8 cellular contexts compared by ENCODE assay signal in the genomic region with DNA sequence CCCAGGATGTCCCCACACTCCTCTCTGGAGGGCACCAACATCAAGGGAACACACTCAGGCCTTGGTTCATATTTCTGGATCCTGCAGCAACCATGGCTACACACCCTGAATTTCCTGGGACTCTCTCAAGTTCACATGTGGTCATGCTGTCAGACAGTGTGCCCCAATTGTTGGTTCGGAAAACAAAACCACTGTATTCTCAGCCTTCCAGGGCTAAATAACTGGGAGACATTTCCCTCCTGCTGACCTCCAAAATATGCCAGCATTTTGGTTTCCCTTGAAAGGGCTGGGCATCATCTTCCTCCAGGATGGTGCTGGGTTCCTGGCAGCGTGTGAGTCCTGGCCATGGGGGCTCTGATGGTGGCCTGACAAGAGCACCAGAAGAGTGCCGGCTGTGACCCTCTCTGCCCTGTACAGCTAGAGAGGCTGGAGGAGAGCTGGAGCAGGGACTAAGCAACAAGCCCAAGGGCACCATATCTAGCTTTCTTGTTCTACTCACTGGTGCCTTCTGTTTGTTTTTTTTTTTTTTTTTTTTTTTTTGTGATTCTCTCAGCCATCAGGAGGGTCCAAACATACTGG. TPM values are rescaled to one million over a fixed set of nuclear protein-coding genes. Genes with fewer than 3 reads are reported as not detected.
A peak's percentile ranks its signal among the peaks of the same experiment; 100 is the strongest.
DNase-seq lines count a peak whose midpoint lies in the region; ATAC-seq and TF ChIP-seq lines count a peak whose summit lies in the region.

No MANE protein-coding gene starts in this region.

- H3K79me2 ChIP-seq in osteoblast (ENCODE audit: insufficient read depth, low read length) = peaks cover 41% of the 10 kb centered on the region

- H4K20me1 ChIP-seq in osteoblast (ENCODE audit: insufficient read depth, low read length) = no peaks in the 10 kb centered on the region

- peak overlapping the region; percentile 90 to 98 (median 96) for H3K27ac Mint-ChIP-seq in CD14-positive monocyte

- H3K27ac ChIP-seq in caudate nucleus (ENCODE audit: low read depth, low read length) = peak overlapping the region; percentile 64
- H3K27ac ChIP-seq in osteoblast (ENCODE audit: low read depth, low read length) = peak overlapping the region; percentile 83

- peaks cover 0 to 2% (median 0%) of the 10 kb centered on the region in 3 donors for H3K27me3 Mint-ChIP-seq in CD14-positive monocyte (ENCODE audit: low read depth in 3 of 3)

- no peak overlapping the region for H2AFZ ChIP-seq in osteoblast (ENCODE audit: low read length)

- DNase-seq in CD14-positive monocyte (ENCODE audit: low spot score) (no peak), caudate nucleus (lab: John Stamatoyannopoulos, UW) (peak in 4 of 61 donors; percentile 6 to 24 (median 8)), osteoblast (ENCODE audit: insufficient read length, low spot score, missing footprints) (no peak), kidney tubule cell (ENCODE audit: low spot score) (no peak)
- DNase-seq in stimulated activated naive CD4-positive, alpha-beta T cell treated with Interleukin-2 at 50 U/mL for 16 hours (lab: John Stamatoyannopoulos, UW) = no peak

- H3K4me3 Mint-ChIP-seq in CD14-positive monocyte = peak overlapping the region; percentile 90 to 100

- H3K4me1 Mint-ChIP-seq in CD14-positive monocyte = peaks cover 42% of the 10 kb centered on the region

- H3K36me3 ChIP-seq in osteoblast (ENCODE audit: insufficient read depth, low read length) = no peaks in the 10 kb centered on the region

- TF ChIP-seq CTCF in CD14-positive monocyte (IDR thresholded peaks at IDR 0.05) = no peak
- TF ChIP-seq CTCF in osteoblast (IDR thresholded peaks at IDR 0.05; ENCODE audit: extremely low read depth, low read depth, low read length) = no peak

- H3K9me3 ChIP-seq in osteoblast (ENCODE audit: low read depth, low read length) = no peaks in the 10 kb centered on the region

- intact Hi-C loops in CD14-positive monocyte (cut with micrococcal nuclease) = loop anchor here in 1 of 2 donors (10.0 kb wide), 1 partner anchor 50 kb away; no protein-coding TSS in a partner anchor

- H3K4me3 ChIP-seq in osteoblast (ENCODE audit: insufficient read depth, low read length) = no peak overlapping the region

- ATAC-seq in HG03439 (IDR thresholded peaks at IDR 0.05; ENCODE audit: unreplicated experiment) (peak; percentile 1), GM21528 (IDR thresholded peaks at IDR 0.05; ENCODE audit: low FRiP score, unreplicated experiment) (no peak), HG03280 (IDR thresholded peaks at IDR 0.05; ENCODE audit: unreplicated experiment) (no peak)

- H3K9me3 Mint-ChIP-seq in CD14-positive monocyte = no peaks in the 10 kb centered on the region

- peaks cover 65% of the 10 kb centered on the region for H3K4me1 ChIP-seq in osteoblast (ENCODE audit: insufficient read depth, low read length)

- no peaks in the 10 kb centered on the region for H3K27me3 ChIP-seq in osteoblast (ENCODE audit: insufficient read depth, low read length)

- H3K4me2 ChIP-seq in osteoblast (ENCODE audit: insufficient read depth, low read length) = no peak overlapping the region

- peaks cover 20 to 24% of the 10 kb centered on the region in 2 donors for H3K36me3 Mint-ChIP-seq in CD14-positive monocyte

RNA-seq across cellular contexts. Expression of gene WIPF1, which starts 37.5 kb away (rescaled TPM):
- polyA plus RNA-seq in CD14-positive monocyte = 10 to 100 TPM; 43.9 to 74.3 TPM
- total RNA-seq in osteoblast = 17.7 and 18.0 TPM in 2 replicates
